ENCODE assay signal across 20 cellular contexts in genomic region chr7:141941075-141941474, GRCh38. TPM values are rescaled to one million over a fixed set of nuclear protein-coding genes. Genes with fewer than 3 reads are reported as not detected.
DNase-seq lines count a peak whose midpoint lies in the region; ATAC-seq, FAIRE-seq and TF ChIP-seq lines count a peak whose summit lies in the region.
"Had no signal": no experiment of that assay in that cellular context is flagged by ENCODE, and none has a peak within 500 bp of the region (broad histone marks: within the 10 kb centered on the region; RNA-seq: fewer than 3 reads in every experiment).

No MANE protein-coding gene starts in this region.

- H3K4me3 Mint-ChIP-seq in glutamatergic neuron (ENCODE audit: unreplicated experiment), result no peak overlapping the region
- H3K4me3 Mint-ChIP-seq: B cell; CD4-positive, alpha-beta T cell; CD8-positive, alpha-beta T cell had no signal

- TF ChIP-seq CTCF in HEK293 (tag by site-specific recombination; IDR thresholded peaks at IDR 0.05) (no peak), glutamatergic neuron (IDR thresholded peaks at IDR 0.05; ENCODE audit: partially characterized antibody, unreplicated experiment) (no peak)

- H3K4me3 ChIP-seq in HEK293 (ENCODE audit: low read depth, low read length), result no peak overlapping the region
- H3K4me3 ChIP-seq: A549 had no signal

- no peaks in the 10 kb centered on the region for H3K4me1 Mint-ChIP-seq in glutamatergic neuron (ENCODE audit: low read depth, unreplicated experiment)

- H3K27ac Mint-ChIP-seq in glutamatergic neuron (ENCODE audit: unreplicated experiment), result no peak overlapping the region
- H3K27ac Mint-ChIP-seq: B cell; CD4-positive, alpha-beta T cell; CD8-positive, alpha-beta T cell had no signal

- peak; percentile 74 for FAIRE-seq in A204.1 (lab: Jason Lieb, UNC)
- FAIRE-seq in frontal cortex (lab: Jason Lieb, UNC), result peak; percentile 19
- FAIRE-seq: A549, D721Med, GM12891, GM19239 had no signal

- peaks cover 1% of the 10 kb centered on the region for H3K27me3 Mint-ChIP-seq in glutamatergic neuron (ENCODE audit: unreplicated experiment)
- H3K27me3 Mint-ChIP-seq: B cell; CD4-positive, alpha-beta T cell had no signal

- H3K36me3 ChIP-seq in HEK293 (ENCODE audit: control insufficient read depth in 2 of 2, insufficient read depth in 1 of 2, low read length in 2 of 2), result no peaks in the 10 kb centered on the region

- H3K36me3 Mint-ChIP-seq in glutamatergic neuron (ENCODE audit: unreplicated experiment), result no peaks in the 10 kb centered on the region
- H3K36me3 Mint-ChIP-seq: CD8-positive, alpha-beta T cell had no signal

- peaks cover 2% of the 10 kb centered on the region for H3K9me3 Mint-ChIP-seq in glutamatergic neuron (ENCODE audit: unreplicated experiment)

- CTCF ChIA-PET in HEK293 (lab: Yijun Ruan, JAX), result interaction anchor here (0.7 kb wide), 1 partner anchor 46 kb away, joined by 4 read pairs; no protein-coding TSS in a partner anchor

- no peak for ATAC-seq in GM19395 (IDR thresholded peaks at IDR 0.05; ENCODE audit: unreplicated experiment)
- ATAC-seq: A549; CD8-positive, alpha-beta T cell had no signal

- H3K9me3 ChIP-seq in HEK293 (ENCODE audit: control insufficient read depth, insufficient read depth, low read depth, low read length), result no peaks in the 10 kb centered on the region
- H3K9me3 ChIP-seq: A549 had no signal

- no peak overlapping the region for H3K27ac ChIP-seq in HEK293 (ENCODE audit: extremely low read depth, low read depth, low read length)
- H3K27ac ChIP-seq: A549; BLaER1 treated with 17β-estradiol and CSF1 and Interleukin-3, amounts not matched to agents 10 nM and 100 nM; C4-2B had no signal

- DNase-seq in frontal cortex (ENCODE audit: low spot score in 2 of 2) (no peak), glutamatergic neuron (no peak)
- DNase-seq: 8988T; AML-193; Caco-2; Calu3; CD4-positive, alpha-beta T cell; CD8-positive, alpha-beta T cell; DMS79 treated with DMSO at 0.1 percent for 48 hours; GF-D8 had no signal

- POLR2A ChIA-PET in HEK293 (lab: Yijun Ruan, JAX), result no interaction called here

- H3K4me1 ChIP-seq in HEK293 (ENCODE audit: control insufficient read depth, insufficient read depth, low read length), result no peaks in the 10 kb centered on the region
- H3K4me1 ChIP-seq: A549, Caco-2 had no signal

TF ChIP-seq in HEK293, 187 proteins besides CTCF, POLR2A, EP300 and RAD21:
- TF ChIP-seq ZNF529 (tag by site-specific recombination; IDR thresholded peaks at IDR 0.05; ENCODE audit: insufficient replicate concordance), result no peak
- TF ChIP-seq SCRT2 (tag by site-specific recombination; IDR thresholded peaks at IDR 0.05), result no peak
- TF ChIP-seq ZNF777 (tag by site-specific recombination; IDR thresholded peaks at IDR 0.05; ENCODE audit: borderline replicate concordance), result no peak
- no peak for TF ChIP-seq HIC1 (tag by site-specific recombination; IDR thresholded peaks at IDR 0.05)
- TF ChIP-seq SETDB1 (IDR thresholded peaks at IDR 0.05; ENCODE audit: insufficient read length, low read length), result peak; percentile 45
TF ChIP-seq in HEK293: peak in this region for 1.

RNA-seq across cellular contexts. Expression of gene CLEC5A, which starts 5.7 kb away (rescaled TPM):
- not detected for total RNA-seq in frontal cortex
- not detected for total RNA-seq in glutamatergic neuron (ENCODE audit: unreplicated experiment)
- total RNA-seq: Caco-2; Calu3; CD4-positive, alpha-beta T cell; CD8-positive, alpha-beta T cell had no signal

RNA-seq across cellular contexts. Expression of gene OR9A4, which starts 24.9 kb away (rescaled TPM):
- total RNA-seq in frontal cortex (not detected), glutamatergic neuron (ENCODE audit: unreplicated experiment) (not detected)
- total RNA-seq: B cell; Caco-2; Calu3; CD4-positive, alpha-beta T cell; CD8-positive, alpha-beta T cell had no signal

RNA-seq across cellular contexts. Expression of gene TAS2R38, which starts 32.5 kb away (rescaled TPM):
- total RNA-seq in frontal cortex (not detected), glutamatergic neuron (ENCODE audit: unreplicated experiment) (not detected)
- total RNA-seq: B cell; Caco-2; Calu3; CD4-positive, alpha-beta T cell; CD8-positive, alpha-beta T cell had no signal

RNA-seq across cellular contexts. Expression of gene MGAM, which starts 54.6 kb away (rescaled TPM):
- total RNA-seq in frontal cortex, result 0.82 TPM
- total RNA-seq in glutamatergic neuron (ENCODE audit: unreplicated experiment), result 0.05 TPM
- total RNA-seq: CD4-positive, alpha-beta T cell had no signal
